Comparison of ENCODE assay signal across 21 cellular contexts in the genomic region with DNA sequence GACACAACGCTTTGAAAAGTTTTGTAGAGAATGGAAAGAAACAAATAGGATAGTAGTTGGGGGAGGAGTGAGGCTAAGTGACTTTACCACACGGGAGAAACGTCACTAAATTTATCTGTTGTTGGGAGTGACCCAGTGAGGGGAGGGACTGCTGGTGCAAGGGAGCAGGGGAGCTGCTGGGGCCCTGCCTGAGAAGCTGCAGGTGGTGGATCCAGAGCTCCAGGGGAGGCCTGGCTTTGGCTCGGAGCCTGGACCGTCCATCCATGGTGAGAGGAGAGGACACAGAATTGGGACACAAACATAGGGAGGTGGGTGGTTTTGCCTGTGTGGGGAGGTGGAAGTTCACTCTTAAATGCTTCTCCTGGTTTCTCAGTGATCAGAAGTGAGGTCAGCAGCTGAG.
"Had no signal": no experiment of that assay in that cellular context is flagged by ENCODE, and none has a peak within 500 bp of the region (broad histone marks: within the 10 kb centered on the region; RNA-seq: fewer than 3 reads in every experiment).

No MANE protein-coding gene starts in this region.

- H3K36me3 ChIP-seq: heart right ventricle, pancreas, prostate gland, spleen, tibial artery, upper lobe of left lung, uterus had no signal

- H3K36me3 Mint-ChIP-seq: stimulated activated memory B cell treated with anti-CD40 and anti-IgM and Interleukin-4, amounts not matched to agents 10 μg/mL and 1 μg/mL and 100 μg/mL, for 72 hours had no signal

- H3K27ac ChIP-seq: coronary artery, heart right ventricle, pancreas, prostate gland, spleen, tibial artery, upper lobe of left lung, uterus had no signal

- H3K27ac Mint-ChIP-seq: naive thymus-derived CD8-positive, alpha-beta T cell; stimulated activated memory B cell treated with anti-CD40 and anti-IgM and Interleukin-4, amounts not matched to agents 10 μg/mL and 1 μg/mL and 100 μg/mL, for 72 hours; stimulated activated naive CD8-positive, alpha-beta T cell treated with anti-CD3 and anti-CD28 coated beads, Interleukin-15, Interleukin-2, amounts not matched to agents 100 ng/mL and 50 ng/mL, for 24 hours had no signal

- DNase-seq: effector CD8-positive, alpha-beta T cell; heart right ventricle; hypothalamus; kidney glomerular epithelial cell; mucosa of descending colon; naive thymus-derived CD8-positive, alpha-beta T cell; occipital lobe; pancreas; spleen; stimulated activated CD4-positive, alpha-beta T cell treated with anti-CD3 and anti-CD28 coated beads, Interleukin-15, amount 100 ng/mL, for 24 hours; stimulated activated CD4-positive, alpha-beta T cell treated with anti-CD3 and anti-CD28 coated beads, Interleukin-1b, Interleukin-23, amount 100 ng/mL, for 48 hours; stimulated activated CD4-positive, alpha-beta T cell treated with anti-CD3 and anti-CD28 coated beads, Interleukin-4, amount 100 ng/mL, for 24 hours; tibial artery; upper lobe of left lung; uterus had no signal

- ATAC-seq: esophagus mucosa; heart right ventricle; mucosa of descending colon; naive thymus-derived CD8-positive, alpha-beta T cell; pancreas; sciatic nerve; stimulated activated memory B cell treated with anti-CD40 and anti-IgM and Interleukin-4, amounts not matched to agents 10 μg/mL and 1 μg/mL and 100 μg/mL, for 72 hours had no signal

- H3K4me1 Mint-ChIP-seq: stimulated activated memory B cell treated with anti-CD40 and anti-IgM and Interleukin-4, amounts not matched to agents 10 μg/mL and 1 μg/mL and 100 μg/mL, for 72 hours had no signal

- H3K4me3 Mint-ChIP-seq: naive thymus-derived CD8-positive, alpha-beta T cell; stimulated activated memory B cell treated with anti-CD40 and anti-IgM and Interleukin-4, amounts not matched to agents 10 μg/mL and 1 μg/mL and 100 μg/mL, for 72 hours; stimulated activated naive CD8-positive, alpha-beta T cell treated with anti-CD3 and anti-CD28 coated beads, Interleukin-15, Interleukin-2, amounts not matched to agents 100 ng/mL and 50 ng/mL, for 24 hours had no signal

- H3K9me3 Mint-ChIP-seq: stimulated activated memory B cell treated with anti-CD40 and anti-IgM and Interleukin-4, amounts not matched to agents 10 μg/mL and 1 μg/mL and 100 μg/mL, for 72 hours; stimulated activated naive CD8-positive, alpha-beta T cell treated with anti-CD3 and anti-CD28 coated beads, Interleukin-15, Interleukin-2, amounts not matched to agents 100 ng/mL and 50 ng/mL, for 24 hours had no signal

- H3K9me3 ChIP-seq: mucosa of descending colon, pancreas, prostate gland, tibial artery, upper lobe of left lung, uterus had no signal

- H3K27me3 ChIP-seq: heart right ventricle, pancreas, spleen, tibial artery, upper lobe of left lung, uterus had no signal

- H3K4me1 ChIP-seq: heart right ventricle, pancreas, prostate gland, spleen, tibial artery, upper lobe of left lung, uterus had no signal

- H3K4me3 ChIP-seq: coronary artery, heart right ventricle, mucosa of descending colon, pancreas, prostate gland, spleen, tibial artery, upper lobe of left lung, uterus had no signal
